ENCODE assay signal across 8 cellular contexts in the genomic region with DNA sequence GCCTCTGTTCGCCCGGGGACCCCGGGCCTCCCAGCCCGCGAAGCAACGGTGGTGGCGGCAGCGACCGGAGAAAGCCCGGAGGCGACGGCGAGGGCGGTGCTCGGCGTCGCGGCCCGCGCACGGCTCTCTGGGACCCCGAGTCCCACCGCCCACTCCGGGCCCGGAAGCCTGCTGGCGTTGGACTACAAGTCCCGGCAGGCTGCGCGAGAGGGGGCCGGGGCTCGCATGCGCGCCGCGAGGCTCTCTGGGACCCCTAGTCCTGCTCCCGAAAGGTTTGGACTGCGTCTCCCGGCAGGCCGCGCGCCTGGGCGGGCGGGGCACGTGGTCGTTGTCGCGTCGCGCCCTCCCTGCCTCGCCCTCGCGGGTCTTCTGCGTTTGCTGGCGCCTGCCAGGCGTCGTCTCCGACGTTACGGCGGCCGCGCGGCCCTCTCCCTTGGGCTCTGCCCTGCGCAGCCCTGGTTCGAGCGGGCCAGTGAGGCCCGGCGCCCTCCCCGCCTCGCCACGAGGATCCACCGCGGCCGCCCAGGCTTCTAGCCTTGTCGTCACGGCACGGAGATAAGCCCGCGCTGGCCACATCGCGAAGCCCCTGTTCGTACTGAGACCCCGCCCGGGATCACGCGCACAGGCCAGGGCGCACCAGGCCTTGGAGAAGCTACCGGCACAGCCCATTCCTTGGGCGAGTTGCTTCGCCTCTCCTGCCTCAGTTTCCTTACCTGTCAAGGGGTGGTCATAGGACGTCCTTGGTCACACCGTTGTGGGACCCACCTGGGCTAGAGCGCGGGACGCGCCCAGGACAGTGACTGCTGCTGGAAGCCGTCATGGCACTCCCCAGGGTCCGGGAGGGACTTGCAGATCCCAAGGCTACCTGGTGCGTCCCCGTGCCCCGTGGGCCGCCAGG. TPM values are rescaled to one million over a fixed set of nuclear protein-coding genes. Genes with fewer than 3 reads are reported as not detected.
DNase-seq lines count a peak whose midpoint lies in the region; ATAC-seq and TF ChIP-seq lines count a peak whose summit lies in the region.

TSS of gene STK25 (minus strand) at position 75 of the 898 bp plus-strand sequence. CDS start 549 bp downstream, outside the sequence.

- ATAC-seq in GM19351 (IDR thresholded peaks at IDR 0.05; ENCODE audit: unreplicated experiment): peak; percentile 93
- ATAC-seq in HG03521 (IDR thresholded peaks at IDR 0.05; ENCODE audit: unreplicated experiment): peak; percentile 90
- peak; percentile 97 for ATAC-seq in left lung

- no peak for TF ChIP-seq CTCF in left lung (IDR thresholded peaks at IDR 0.05)

- DNase-seq in C1 segment of cervical spinal cord (lab: John Stamatoyannopoulos, UW): peak; percentile 84 to 99 (median 95)
- peak; percentile 99 for DNase-seq in NCI-H748 (lab: John Stamatoyannopoulos, UW; ENCODE audit: unreplicated experiment)
- peak; percentile 96 for DNase-seq in activated CD4-positive, alpha-beta T cell treated with anti-CD3 and anti-CD28 coated beads, Interleukin-2, amount 50 U/mL, for 1 hour
- DNase-seq in dedifferentiated amniotic fluid mesenchymal stem cell (ENCODE audit: extremely low spot score): peak; percentile 96
- DNase-seq in left lung: peak; percentile 98 to 99
- peak; percentile 95 to 96 for DNase-seq in stimulated activated CD4-positive, alpha-beta T cell treated with anti-CD3 and anti-CD28 coated beads, Interleukin-2, amount 100 ng/mL, for 48 hours

- H3K4me1 ChIP-seq in left lung: peaks cover 16 to 30% of the 10 kb centered on the region in 2 donors

- H3K36me3 ChIP-seq in left lung: no peaks in the 10 kb centered on the region

- peaks cover 0 to 8% of the 10 kb centered on the region in 2 donors for H3K27me3 ChIP-seq in left lung

- no peaks in the 10 kb centered on the region for H3K9me3 ChIP-seq in left lung

- peak within 1 kb of the TSS; percentile 70 to 81 for H3K27ac ChIP-seq in left lung

- H3K4me3 ChIP-seq in left lung: peak within 1 kb of the TSS; percentile 64 to 86

- intact Hi-C loops in left lung (cut with DNase I): no loop called here

RNA-seq across cellular contexts. Expression of gene STK25, which starts in this region (rescaled TPM):
- total RNA-seq in left lung: 100 to 1,000 TPM; 125 to 138 TPM

Comparison
In these comparisons a context has a peak if more than half of its experiments do, and no peak if none do; other contexts are left out.
1. Peak in every context shown above with its lines: DNase-seq, ATAC-seq, H3K4me3 ChIP-seq and H3K27ac ChIP-seq.